In genomic region chr7:218896-219580, GRCh38 we compare ENCODE assay signal across 17 cellular contexts. TPM values are rescaled to one million over a fixed set of nuclear protein-coding genes. Genes with fewer than 3 reads are reported as not detected.
"Had no signal": no experiment of that assay in that cellular context is flagged by ENCODE, and none has a peak within 500 bp of the region (broad histone marks: within the 10 kb centered on the region; RNA-seq: fewer than 3 reads in every experiment).

No MANE protein-coding gene starts in this region.

- H3K27ac ChIP-seq: cardiac muscle cell, colonic mucosa, epithelial cell of prostate, vagina had no signal

- H3K27me3 ChIP-seq: cardiac muscle cell, colonic mucosa, thyroid gland, vagina had no signal

- ATAC-seq: activated CD8-positive, alpha-beta T cell treated with anti-CD3 and anti-CD28 coated beads for 36 hours; activated T-cell treated with anti-CD3 and anti-CD28 coated beads, Interleukin-2, amount 50 U/mL, for 72 hours; naive thymus-derived CD4-positive, alpha-beta T cell had no signal

- H3K36me3 ChIP-seq: cardiac muscle cell, colonic mucosa, thyroid gland, vagina had no signal

- H3K4me3 ChIP-seq: cardiac muscle cell, colonic mucosa, lung, thyroid gland, vagina had no signal

- H3K4me1 ChIP-seq: colonic mucosa had no signal

- H3K9me3 ChIP-seq: colonic mucosa, thyroid gland, vagina had no signal

- DNase-seq: activated CD8-positive, alpha-beta memory T cell treated with anti-CD3 and anti-CD28 coated beads, Interleukin-2, amount 50 U/mL, for 4 hours; activated CD8-positive, alpha-beta T cell treated with anti-CD3 and anti-CD28 coated beads for 36 hours; activated gamma-delta T cell treated with Interleukin-2 at 50 U/mL for 16 hours; activated naive CD8-positive, alpha-beta T cell treated with anti-CD3 and anti-CD28 coated beads for 36 hours; activated T-cell treated with anti-CD3 and anti-CD28 coated beads, Interleukin-2, amount 50 U/mL, for 72 hours; colonic mucosa; effector memory CD4-positive, alpha-beta T cell; kidney glomerular epithelial cell; naive thymus-derived CD4-positive, alpha-beta T cell; stimulated activated CD4-positive, alpha-beta T cell treated with anti-CD3 and anti-CD28 coated beads, Interleukin-4, amount 100 ng/mL, for 1 hour; stimulated activated CD8-positive, alpha-beta memory T cell treated with anti-CD3 and anti-CD28 coated beads, Interleukin-4, amount 100 ng/mL, for 48 hours; SW 1271; thyroid gland had no signal

RNA-seq across cellular contexts. Expression of gene FAM20C, which starts 26.7 kb away (rescaled TPM):
- polyA plus RNA-seq: naive thymus-derived CD4-positive, alpha-beta T cell had no signal
